29 cellular contexts compared by ENCODE assay signal in genomic region chr4:88414755-88415154, GRCh38.
"Had no signal": no experiment of that assay in that cellular context is flagged by ENCODE, and none has a peak within 500 bp of the region (broad histone marks: within the 10 kb centered on the region; RNA-seq: fewer than 3 reads in every experiment).

No MANE protein-coding gene starts in this region.

- H3K4me1 Mint-ChIP-seq: endodermal cell, mesothelial cell of epicardium, naive B cell had no signal

- H3K27me3 ChIP-seq: dorsolateral prefrontal cortex, esophagus squamous epithelium, gastrocnemius medialis, heart right ventricle, left lung had no signal

- H3K27ac ChIP-seq: coronary artery, dorsolateral prefrontal cortex, epithelial cell of prostate, esophagus squamous epithelium, gastrocnemius medialis, heart right ventricle, left lung, lower lobe of right lung had no signal

- H3K27ac Mint-ChIP-seq: endodermal cell, mesothelial cell of epicardium had no signal

- DNase-seq: dermis blood vessel endothelial cell; dorsolateral prefrontal cortex; effector CD4-positive, alpha-beta T cell; effector memory CD4-positive, alpha-beta T cell; endodermal cell; erythroblast; esophagus squamous epithelium; foreskin fibroblast; foreskin melanocyte; gastrocnemius medialis; glutamatergic neuron; head of caudate nucleus; heart right ventricle; hippocampal formation; left cardiac atrium; left lung; left ventricle myocardium superior; lower lobe of right lung; mesenchymal stem cell; mucosa of descending colon; naive B cell; naive thymus-derived CD8-positive, alpha-beta T cell had no signal

- H3K9me3 ChIP-seq: esophagus squamous epithelium, gastrocnemius medialis, heart right ventricle, left lung, lower lobe of right lung, mucosa of descending colon had no signal

- H3K4me3 ChIP-seq: coronary artery, dorsolateral prefrontal cortex, esophagus squamous epithelium, gastrocnemius medialis, heart right ventricle, left lung, lower lobe of right lung, mucosa of descending colon had no signal

- FAIRE-seq: endometrium, islet of Langerhans, keratinocyte had no signal

- ATAC-seq: esophagus mucosa; gastrocnemius medialis; heart right ventricle; left cardiac atrium; left lung; left ventricle myocardium superior; lower lobe of right lung; mucosa of descending colon; naive thymus-derived CD8-positive, alpha-beta T cell had no signal

- H3K36me3 ChIP-seq: gastrocnemius medialis had no signal

- H3K9me3 Mint-ChIP-seq: mesothelial cell of epicardium; naive B cell; naive thymus-derived CD8-positive, alpha-beta T cell had no signal

- H3K27me3 Mint-ChIP-seq: naive B cell; naive thymus-derived CD8-positive, alpha-beta T cell had no signal

- H3K4me1 ChIP-seq: esophagus squamous epithelium, gastrocnemius medialis, heart right ventricle, left lung, lower lobe of right lung had no signal

- H3K4me3 Mint-ChIP-seq: endodermal cell; mesothelial cell of epicardium; naive B cell; naive thymus-derived CD8-positive, alpha-beta T cell had no signal
